Comparison of ENCODE assay signal across 8 cellular contexts in the genomic region with DNA sequence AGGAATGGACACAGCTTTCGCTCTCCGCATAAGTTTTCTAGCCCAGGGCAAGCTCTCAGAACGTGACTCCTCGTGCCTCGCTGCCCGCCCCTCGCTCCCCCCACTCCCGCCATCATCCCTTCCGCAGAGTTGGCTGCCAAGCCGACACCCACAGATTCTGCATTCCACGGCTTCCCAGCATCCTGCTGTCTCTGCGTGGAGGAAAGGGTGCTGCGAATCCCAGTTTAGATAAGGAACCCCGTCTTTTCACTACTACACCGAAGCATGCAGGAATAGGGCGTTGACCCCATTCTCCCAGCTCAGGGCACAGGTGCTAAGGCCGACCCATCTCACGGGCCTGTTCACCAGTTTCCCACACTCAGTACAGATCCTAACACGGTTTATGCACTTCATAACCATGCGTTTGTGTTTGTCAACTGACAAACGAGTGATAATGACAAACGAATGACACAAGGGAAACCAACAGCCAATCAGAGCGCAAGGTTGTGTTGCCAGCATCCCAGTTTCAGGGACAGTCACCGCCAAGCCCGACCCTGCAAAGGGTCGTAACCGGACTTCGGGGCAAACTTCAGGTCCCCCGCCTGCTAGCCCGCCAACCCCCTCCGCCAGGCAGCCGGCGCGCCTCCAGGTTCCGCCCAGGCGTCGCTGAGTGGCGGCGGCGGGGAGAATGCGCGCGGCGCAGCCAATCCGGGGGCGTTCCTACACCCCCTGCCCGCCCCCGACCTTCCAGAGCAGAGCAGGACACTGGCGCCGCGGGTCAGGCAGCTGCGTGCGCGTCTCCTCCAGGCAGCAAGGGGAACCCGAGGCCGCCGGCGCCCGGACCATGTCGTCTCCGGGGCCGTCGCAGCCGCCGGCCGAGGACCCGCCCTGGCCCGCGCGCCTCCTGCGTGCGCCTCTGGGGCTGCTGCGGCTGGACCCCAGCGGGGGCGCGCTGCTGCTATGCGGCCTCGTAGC. TPM values are rescaled to one million over a fixed set of nuclear protein-coding genes. Genes with fewer than 3 reads are reported as not detected.
DNase-seq lines count a peak whose midpoint lies in the region; ATAC-seq and TF ChIP-seq lines count a peak whose summit lies in the region.

A gene (plus strand): TSS at position 729 of the 954 bp plus-strand sequence. CDS start 95 bp downstream, at position 824.

- CTCF ChIA-PET in Calu3 (lab: Charles Lee): no interaction called here
- CTCF ChIA-PET in Panc1 (lab: Charles Lee): interaction anchor here (0.6 kb wide), 1 partner anchor 55 kb away, joined by 3 read pairs; no protein-coding TSS in a partner anchor

- H3K9ac ChIP-seq in fibroblast of lung (ENCODE audit: insufficient read depth, low read length): peak within 1 kb of the TSS; percentile 73

- TF ChIP-seq CTCF in Calu3 (IDR thresholded peaks at IDR 0.05; ENCODE audit: unreplicated experiment) (no peak), GM20000 (IDR thresholded peaks at IDR 0.05; ENCODE audit: extremely low read depth, missing control alignments) (no peak), Panc1 (IDR thresholded peaks at IDR 0.05) (no peak), fibroblast of lung (conservative IDR thresholded peaks at IDR 0.05 in 1 of 2, IDR thresholded peaks at IDR 0.05 in 1 of 2; ENCODE audit: low read depth in 1 of 2, low read length in 2 of 2) (no peak), natural killer cell (IDR thresholded peaks at IDR 0.05) (no peak)

- H3K27me3 ChIP-seq in Panc1 (ENCODE audit: control insufficient read depth, insufficient read depth, low read length) (no peaks in the 10 kb centered on the region), fibroblast of lung (ENCODE audit: control insufficient read depth, insufficient read depth, low read length) (no peaks in the 10 kb centered on the region)

- POLR2A ChIA-PET in Panc1 (lab: Charles Lee): no interaction called here

- no peaks in the 10 kb centered on the region for H3K9me3 Mint-ChIP-seq in Calu3 (ENCODE audit: low read depth, unreplicated experiment)
- no peaks in the 10 kb centered on the region for H3K9me3 Mint-ChIP-seq in activated T-helper 1 cell treated with anti-CD3 and anti-CD28 coated beads, Interleukin-12 subunit alpha, Interleukin-12 subunit beta, Interleukin-2, Interleukin-4 antibody, amounts not matched to agents 30 ng/mL and 10 ng/mL and 1 ng/mL, durations not matched to agents 14 hours and 24 hours and 36 hours
- no peaks in the 10 kb centered on the region for H3K9me3 Mint-ChIP-seq in natural killer cell

- in situ Hi-C loops in Panc1 (cut with HindIII; ENCODE audit: low pct_unique_long_range_greater_than_20kb, low sequenced_read_pairs): no loop called here

- H3K9me3 ChIP-seq in Panc1 (ENCODE audit: control insufficient read depth, insufficient read depth, low read depth, low read length) (no peaks in the 10 kb centered on the region), fibroblast of lung (ENCODE audit: control insufficient read depth, insufficient read depth, low read depth, low read length) (no peaks in the 10 kb centered on the region)

- DNase-seq in Calu3 (peak; percentile 79), GM20000 (ENCODE audit: low spot score) (peak; percentile 91), HS-27A (ENCODE audit: low read depth) (peak; percentile 49), Panc1 (ENCODE audit: low read depth, low spot score) (peak; percentile 15), fibroblast of lung (ENCODE audit: low read depth in 2 of 2) (peak; percentile 72 to 74), natural killer cell (peak; percentile 80)
- DNase-seq in activated T-helper 1 cell treated with anti-CD3 and anti-CD28 coated beads, Interleukin-12 subunit alpha, Interleukin-12 subunit beta, Interleukin-2, Interleukin-4 antibody, amounts not matched to agents 30 ng/mL and 10 ng/mL and 1 ng/mL, durations not matched to agents 14 hours and 24 hours and 36 hours (ENCODE audit: low spot score): peak; percentile 81
- DNase-seq in stimulated activated naive CD4-positive, alpha-beta T cell (lab: John Stamatoyannopoulos, UW): peak; percentile 72 to 82 (median 78)

- intact Hi-C loops in Calu3 (cut with micrococcal nuclease; ENCODE audit: unreplicated experiment): no loop called here
- intact Hi-C loops in Panc1 (cut with micrococcal nuclease; ENCODE audit: unreplicated experiment): no loop called here
- intact Hi-C loops in activated T-helper 1 cell treated with anti-CD3 and anti-CD28 coated beads, Interleukin-12 subunit alpha, Interleukin-12 subunit beta, Interleukin-2, Interleukin-4 antibody, amounts not matched to agents 30 ng/mL and 10 ng/mL and 1 ng/mL, durations not matched to agents 14 hours and 24 hours and 36 hours (cut with micrococcal nuclease): loop anchor here (1.0 to 10.0 kb wide), 6 partner anchors 58 to 1616 kb away; a partner anchor contains a TSS
- intact Hi-C loops in natural killer cell (cut with micrococcal nuclease): loop anchor here (1.0 to 5.0 kb wide), 3 partner anchors 58 to 691 kb away; a partner anchor contains a TSS

- no peaks in the 10 kb centered on the region for H3K27me3 Mint-ChIP-seq in Calu3 (ENCODE audit: unreplicated experiment)
- peaks cover 2% of the 10 kb centered on the region for H3K27me3 Mint-ChIP-seq in activated T-helper 1 cell treated with anti-CD3 and anti-CD28 coated beads, Interleukin-12 subunit alpha, Interleukin-12 subunit beta, Interleukin-2, Interleukin-4 antibody, amounts not matched to agents 30 ng/mL and 10 ng/mL and 1 ng/mL, durations not matched to agents 14 hours and 24 hours and 36 hours (ENCODE audit: insufficient read depth)
- H3K27me3 Mint-ChIP-seq in natural killer cell (ENCODE audit: low read depth in 2 of 2): peaks cover 0 to 11% of the 10 kb centered on the region in 2 donors

- H3K4me1 Mint-ChIP-seq in Calu3 (ENCODE audit: low read depth, unreplicated experiment) (peaks cover 8% of the 10 kb centered on the region), natural killer cell (peaks cover 22 to 30% of the 10 kb centered on the region in 2 donors)
- peaks cover 20% of the 10 kb centered on the region for H3K4me1 Mint-ChIP-seq in activated T-helper 1 cell treated with anti-CD3 and anti-CD28 coated beads, Interleukin-12 subunit alpha, Interleukin-12 subunit beta, Interleukin-2, Interleukin-4 antibody, amounts not matched to agents 30 ng/mL and 10 ng/mL and 1 ng/mL, durations not matched to agents 14 hours and 24 hours and 36 hours (ENCODE audit: low read depth)

- ATAC-seq in Panc1 (peak; percentile 99), natural killer cell (peak; percentile 95 to 98 (median 96))

- H3K27ac ChIP-seq in Panc1 (ENCODE audit: low read length): no peak within 1 kb of the TSS
- H3K27ac ChIP-seq in fibroblast of lung (ENCODE audit: insufficient read depth, low read length): peak within 1 kb of the TSS; percentile 22

- H3K36me3 ChIP-seq in Panc1 (ENCODE audit: control insufficient read depth, insufficient read depth, low read length): no peaks in the 10 kb centered on the region
- no peaks in the 10 kb centered on the region for H3K36me3 ChIP-seq in fibroblast of lung (ENCODE audit: control insufficient read depth, insufficient read depth, low read length)

- H3K79me2 ChIP-seq in fibroblast of lung (ENCODE audit: control insufficient read depth, insufficient read depth, low read length): peaks cover 2% of the 10 kb centered on the region

- H4K20me1 ChIP-seq in fibroblast of lung (ENCODE audit: control insufficient read depth, extremely low read depth, insufficient read depth, low read length): no peaks in the 10 kb centered on the region

- peak within 1 kb of the TSS; percentile 94 for H3K4me2 ChIP-seq in fibroblast of lung (ENCODE audit: extremely low read depth, insufficient read depth, low read length)

- H3K4me1 ChIP-seq in Panc1 (ENCODE audit: control insufficient read depth, insufficient read depth, low read length) (no peaks in the 10 kb centered on the region), fibroblast of lung (ENCODE audit: control insufficient read depth, extremely low read depth, insufficient read depth, low read length) (peaks cover 2% of the 10 kb centered on the region)

- H3K36me3 Mint-ChIP-seq in Calu3 (ENCODE audit: insufficient read depth, unreplicated experiment) (peaks cover 14% of the 10 kb centered on the region), natural killer cell (no peaks in the 10 kb centered on the region)
- H3K36me3 Mint-ChIP-seq in activated T-helper 1 cell treated with anti-CD3 and anti-CD28 coated beads, Interleukin-12 subunit alpha, Interleukin-12 subunit beta, Interleukin-2, Interleukin-4 antibody, amounts not matched to agents 30 ng/mL and 10 ng/mL and 1 ng/mL, durations not matched to agents 14 hours and 24 hours and 36 hours (ENCODE audit: low read depth): peaks cover 8% of the 10 kb centered on the region

- H3K4me3 Mint-ChIP-seq in Calu3 (ENCODE audit: low read depth, unreplicated experiment) (peak within 1 kb of the TSS; percentile 76), natural killer cell (peak within 1 kb of the TSS; percentile 92)
- peak within 1 kb of the TSS; percentile 86 for H3K4me3 Mint-ChIP-seq in activated T-helper 1 cell treated with anti-CD3 and anti-CD28 coated beads, Interleukin-12 subunit alpha, Interleukin-12 subunit beta, Interleukin-2, Interleukin-4 antibody, amounts not matched to agents 30 ng/mL and 10 ng/mL and 1 ng/mL, durations not matched to agents 14 hours and 24 hours and 36 hours

- H3K4me3 ChIP-seq in Panc1 (ENCODE audit: low read depth in 2 of 2, low read length in 2 of 2): peak within 1 kb of the TSS; percentile 63 to 75
- H3K4me3 ChIP-seq in fibroblast of lung (replicated peaks in 1 of 4; ENCODE audit: control extremely low read depth in 1 of 4, insufficient read depth in 1 of 4, low read depth in 3 of 4, low read length in 4 of 4): peak within 1 kb of the TSS; percentile 57 to 88 (median 79)

- BruUV-seq in Calu3 (replicated peaks; lab: Mats Ljungman, UMichigan) (no TSS peak), Panc1 (replicated peaks; lab: Mats Ljungman, UMichigan) (no TSS peak)

- H3K27ac Mint-ChIP-seq in Calu3 (ENCODE audit: unreplicated experiment): no peak within 1 kb of the TSS
- H3K27ac Mint-ChIP-seq in activated T-helper 1 cell treated with anti-CD3 and anti-CD28 coated beads, Interleukin-12 subunit alpha, Interleukin-12 subunit beta, Interleukin-2, Interleukin-4 antibody, amounts not matched to agents 30 ng/mL and 10 ng/mL and 1 ng/mL, durations not matched to agents 14 hours and 24 hours and 36 hours: peak within 1 kb of the TSS; percentile 82
- H3K27ac Mint-ChIP-seq in natural killer cell: peak within 1 kb of the TSS; percentile 67 to 89

- peak within 1 kb of the TSS; percentile 61 for H2AFZ ChIP-seq in fibroblast of lung (ENCODE audit: low read length)

RNA-seq across cellular contexts. Expression of the gene that starts here (rescaled TPM):
- total RNA-seq in Calu3 (2022) (3.1 and 4.5 TPM in 2 replicates), Panc1 (2021; ENCODE audit: unreplicated experiment) (1.2 TPM), fibroblast of lung (21.3 and 24.3 TPM in 2 replicates), natural killer cell (1 to 10 TPM; 2.5 to 4.5 (median 3.4) TPM)
- 1.1 TPM for polyA plus RNA-seq in Panc1 (2012; ENCODE audit: insufficient read length)
- total RNA-seq in activated T-helper 1 cell treated with anti-CD3 and anti-CD28 coated beads, Interleukin-12 subunit alpha, Interleukin-12 subunit beta, Interleukin-2, Interleukin-4 antibody, amounts not matched to agents 30 ng/mL and 10 ng/mL and 1 ng/mL, durations not matched to agents 14 hours and 24 hours and 36 hours: 1.1 and 1.5 TPM in 2 replicates
- 12.0 and 15.5 TPM in 2 replicates for polyA plus RNA-seq in fibroblast of lung
- 8.6 and 10.4 TPM in 2 replicates for polyA plus RNA-seq in fibroblast of lung (2012)
- 3.3 and 4.0 TPM in 2 replicates for polyA minus RNA-seq in fibroblast of lung (ENCODE audit: low replicate concordance)

Comparison
In these comparisons a context has a peak if more than half of its experiments do, and no peak if none do; other contexts are left out.
1. DNase-seq: peak in every context shown above with its lines; median percentile 91 in GM20000; 81 in activated T-helper 1 cell treated with anti-CD3 and anti-CD28 coated beads, Interleukin-12 subunit alpha, Interleukin-12 subunit beta, Interleukin-2, Interleukin-4 antibody, amounts not matched to agents 30 ng/mL and 10 ng/mL and 1 ng/mL, durations not matched to agents 14 hours and 24 hours and 36 hours; 80 in natural killer cell; 79 in Calu3; 78 in stimulated activated naive CD4-positive, alpha-beta T cell; 73 in fibroblast of lung; 49 in HS-27A; 15 in Panc1.
2. intact Hi-C loops: an anchor here in activated T-helper 1 cell treated with anti-CD3 and anti-CD28 coated beads, Interleukin-12 subunit alpha, Interleukin-12 subunit beta, Interleukin-2, Interleukin-4 antibody, amounts not matched to agents 30 ng/mL and 10 ng/mL and 1 ng/mL, durations not matched to agents 14 hours and 24 hours and 36 hours (1.0 to 10.0 kb wide) and natural killer cell (1.0 to 5.0 kb wide); none called in Calu3 and Panc1.